ENCODE assay signal across 20 cellular contexts in the genomic region with DNA sequence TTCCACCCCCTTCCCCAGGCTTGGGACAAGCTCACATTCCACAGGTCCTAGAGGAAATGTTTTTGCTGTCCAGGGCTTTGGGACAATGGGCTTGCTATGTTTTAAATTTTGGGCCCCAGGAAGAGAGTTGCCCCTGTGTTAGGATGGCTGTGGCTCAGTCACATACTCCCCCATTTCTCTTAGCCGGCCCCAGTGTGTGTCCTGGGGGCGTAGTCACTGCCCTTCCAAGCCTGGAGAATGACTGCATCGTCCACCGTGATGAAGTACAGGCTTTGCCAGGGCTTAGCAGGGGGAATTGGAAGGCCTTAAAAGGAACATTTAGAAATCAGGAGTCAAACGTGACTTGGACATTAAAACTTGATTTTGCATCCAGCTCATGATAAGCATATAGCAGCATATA.
"Had no signal": no experiment of that assay in that cellular context is flagged by ENCODE, and none has a peak within 500 bp of the region (broad histone marks: within the 10 kb centered on the region; RNA-seq: fewer than 3 reads in every experiment).

No MANE protein-coding gene starts in this region.

- H3K4me3 ChIP-seq: cardiac muscle cell, gastrocnemius medialis, heart left ventricle, mucosa of descending colon had no signal

- DNase-seq: activated CD4-positive, alpha-beta T cell treated with anti-CD3 and anti-CD28 coated beads for 36 hours; activated CD4-positive, alpha-beta T cell treated with anti-CD3 and anti-CD28 coated beads, Interleukin-2, amount 50 U/mL, for 48 hours; activated gamma-delta T cell treated with Interleukin-2 at 50 U/mL for 16 hours; amniotic stem cell; erythroblast; gastrocnemius medialis; mucosa of descending colon; naive thymus-derived CD8-positive, alpha-beta T cell; SK-N-SH; stimulated activated CD4-positive, alpha-beta T cell treated with anti-CD3 and anti-CD28 coated beads, Interleukin-4, amount 100 ng/mL, for 24 hours had no signal

- H3K36me3 Mint-ChIP-seq: activated naive CD8-positive, alpha-beta T cell; memory B cell; naive thymus-derived CD8-positive, alpha-beta T cell; stimulated activated memory B cell treated with anti-CD40 and anti-IgM and Interleukin-4, amounts not matched to agents 10 μg/mL and 1 μg/mL and 100 μg/mL, for 72 hours; WTC11 had no signal

- H3K9me3 ChIP-seq: gastrocnemius medialis, heart left ventricle, mucosa of descending colon, SK-N-SH had no signal

- H3K27ac Mint-ChIP-seq: activated CD4-positive, alpha-beta T cell treated with anti-CD3 and anti-CD28 coated beads for 36 hours; activated naive CD8-positive, alpha-beta T cell; activated T-helper 1 cell treated with anti-CD3 and anti-CD28 coated beads, Interleukin-12 subunit alpha, Interleukin-12 subunit beta, Interleukin-2, Interleukin-4 antibody, amounts not matched to agents 30 ng/mL and 10 ng/mL and 1 ng/mL, durations not matched to agents 14 hours and 24 hours and 36 hours; memory B cell; naive thymus-derived CD8-positive, alpha-beta T cell; stimulated activated memory B cell treated with anti-CD40 and anti-IgM and Interleukin-4, amounts not matched to agents 10 μg/mL and 1 μg/mL and 100 μg/mL, for 72 hours; T-helper 2 cell treated with Interferon-gamma antibody and Interleukin-4, amounts not matched to agents 5 μg/mL and 100 μg/mL, for 36 hours; type B pancreatic cell; WTC11 had no signal

- H3K4me1 Mint-ChIP-seq: activated CD4-positive, alpha-beta T cell treated with anti-CD3 and anti-CD28 coated beads for 36 hours had no signal

- H3K27ac ChIP-seq: cardiac muscle cell, gastrocnemius medialis, parathyroid adenoma had no signal

- H3K4me1 ChIP-seq: parathyroid adenoma had no signal

- H3K4me2 ChIP-seq: SK-N-SH had no signal

- H2AFZ ChIP-seq: parathyroid adenoma had no signal

- H3K27me3 ChIP-seq: cardiac muscle cell, gastrocnemius medialis, heart left ventricle had no signal

- H3K79me2 ChIP-seq: parathyroid adenoma had no signal

- H3K9ac ChIP-seq: parathyroid adenoma, SK-N-SH had no signal

- H3K36me3 ChIP-seq: cardiac muscle cell, gastrocnemius medialis, heart left ventricle had no signal

- H3K4me3 Mint-ChIP-seq: activated CD4-positive, alpha-beta T cell treated with anti-CD3 and anti-CD28 coated beads for 36 hours; activated naive CD8-positive, alpha-beta T cell; activated T-helper 1 cell treated with anti-CD3 and anti-CD28 coated beads, Interleukin-12 subunit alpha, Interleukin-12 subunit beta, Interleukin-2, Interleukin-4 antibody, amounts not matched to agents 30 ng/mL and 10 ng/mL and 1 ng/mL, durations not matched to agents 14 hours and 24 hours and 36 hours; memory B cell; naive thymus-derived CD8-positive, alpha-beta T cell; stimulated activated memory B cell treated with anti-CD40 and anti-IgM and Interleukin-4, amounts not matched to agents 10 μg/mL and 1 μg/mL and 100 μg/mL, for 72 hours; T-helper 2 cell treated with Interferon-gamma antibody and Interleukin-4, amounts not matched to agents 5 μg/mL and 100 μg/mL, for 36 hours; type B pancreatic cell; WTC11 had no signal

- H3K9me3 Mint-ChIP-seq: activated T-helper 1 cell treated with anti-CD3 and anti-CD28 coated beads, Interleukin-12 subunit alpha, Interleukin-12 subunit beta, Interleukin-2, Interleukin-4 antibody, amounts not matched to agents 30 ng/mL and 10 ng/mL and 1 ng/mL, durations not matched to agents 14 hours and 24 hours and 36 hours; memory B cell; naive thymus-derived CD8-positive, alpha-beta T cell; stimulated activated memory B cell treated with anti-CD40 and anti-IgM and Interleukin-4, amounts not matched to agents 10 μg/mL and 1 μg/mL and 100 μg/mL, for 72 hours; T-helper 2 cell treated with Interferon-gamma antibody and Interleukin-4, amounts not matched to agents 5 μg/mL and 100 μg/mL, for 36 hours; type B pancreatic cell; WTC11 had no signal

- H3K9me2 ChIP-seq: SK-N-SH had no signal
